Comparison of ENCODE assay signal across 21 cellular contexts in the genomic region with DNA sequence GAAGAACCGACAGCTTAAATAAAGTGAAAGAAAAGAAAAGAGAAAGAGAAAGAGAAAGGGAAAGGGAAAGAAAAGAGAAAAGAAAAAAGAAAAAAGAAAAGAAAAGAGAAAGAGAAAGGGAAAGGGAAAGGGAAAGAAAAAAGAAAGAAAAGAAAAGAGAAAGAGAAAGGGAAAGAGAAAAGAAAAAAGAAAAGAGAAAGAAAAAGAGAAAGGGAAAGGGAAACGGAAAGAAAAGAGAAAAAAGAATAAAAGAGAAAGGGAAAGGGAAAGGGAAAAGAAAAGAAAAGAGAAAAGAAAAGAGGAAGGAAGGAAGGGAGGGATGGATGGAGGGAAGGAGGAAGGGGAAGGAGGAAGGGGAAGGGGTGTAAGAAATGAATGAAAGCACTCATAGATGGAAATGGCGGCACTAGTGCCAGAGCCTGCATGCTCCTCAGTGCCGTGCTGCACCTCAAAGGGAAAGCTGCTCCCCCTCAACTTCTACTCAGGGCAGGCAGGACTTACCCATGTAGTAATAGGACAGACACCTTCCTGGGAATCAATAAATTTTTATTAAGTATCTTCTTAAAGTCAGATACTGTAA.
A peak's percentile ranks its signal among the peaks of the same experiment; 100 is the strongest.
DNase-seq lines count a peak whose midpoint lies in the region; ATAC-seq and TF ChIP-seq lines count a peak whose summit lies in the region.
"Had no signal": no experiment of that assay in that cellular context is flagged by ENCODE, and none has a peak within 500 bp of the region (broad histone marks: within the 10 kb centered on the region; RNA-seq: fewer than 3 reads in every experiment).

No MANE protein-coding gene starts in this region.

- CTCF ChIA-PET in MCF 10A (lab: Yijun Ruan, JAX) (interaction anchor here (0.6 to 0.7 kb wide), 2 partner anchors 8 to 25 kb away, joined by 3 read pairs; no protein-coding TSS in a partner anchor), T-cell (lab: Charles Lee) (interaction anchor here in 1 of 2 donors (0.5 to 0.7 kb wide), 2 partner anchors 67 to 121 kb away, joined by 4 to 5 read pairs; no protein-coding TSS in a partner anchor)

- no peak for TF ChIP-seq CTCF in MCF 10A (IDR thresholded peaks at IDR 0.05; ENCODE audit: unreplicated experiment)
- no peak for TF ChIP-seq CTCF in breast epithelium (IDR thresholded peaks at IDR 0.05)
- TF ChIP-seq CTCF in Peyer's patch (IDR thresholded peaks at IDR 0.05), result no peak

- intact Hi-C loops in MCF 10A (cut with micrococcal nuclease), result no loop called here
- intact Hi-C loops in breast epithelium (cut with DNase I; ENCODE audit: low total_unique reads), result no loop called here

- H3K9me3 ChIP-seq in breast epithelium, result no peaks in the 10 kb centered on the region
- no peaks in the 10 kb centered on the region for H3K9me3 ChIP-seq in Peyer's patch
- H3K9me3 ChIP-seq: HAP-1, neutrophil, sigmoid colon, testis had no signal

- H3K27ac Mint-ChIP-seq in MCF 10A (ENCODE audit: low read depth, unreplicated experiment), result peak overlapping the region; percentile 30
- H3K27ac Mint-ChIP-seq in T-cell, result peak overlapping the region; percentile 80 to 88
- peak overlapping the region; percentile 100 for H3K27ac Mint-ChIP-seq in central memory CD8-positive, alpha-beta T cell (ENCODE audit: low read depth)
- H3K27ac Mint-ChIP-seq in stimulated activated naive CD8-positive, alpha-beta T cell treated with anti-CD3 and anti-CD28 coated beads, Interleukin-15, amount 100 ng/mL, for 72 hours, result peak overlapping the region; percentile 42 to 81

- H3K4me1 ChIP-seq in breast epithelium (peaks cover 0 to 5% of the 10 kb centered on the region in 2 donors), Peyer's patch (peaks cover 0 to 4% (median 0%) of the 10 kb centered on the region in 4 donors)

- H3K4me1 Mint-ChIP-seq in MCF 10A (ENCODE audit: insufficient read depth, unreplicated experiment) (peaks cover 8% of the 10 kb centered on the region), T-cell (peaks cover 21 to 40% (median 24%) of the 10 kb centered on the region in 3 donors)
- peaks cover 30% of the 10 kb centered on the region for H3K4me1 Mint-ChIP-seq in central memory CD8-positive, alpha-beta T cell
- peaks cover 24% of the 10 kb centered on the region for H3K4me1 Mint-ChIP-seq in stimulated activated naive CD8-positive, alpha-beta T cell treated with anti-CD3 and anti-CD28 coated beads, Interleukin-15, amount 100 ng/mL, for 72 hours

- H3K27ac ChIP-seq in breast epithelium (no peak overlapping the region), Peyer's patch (no peak overlapping the region)
- H3K27ac ChIP-seq: neutrophil, testis had no signal

- POLR2A ChIA-PET in MCF 10A (lab: Yijun Ruan, JAX), result no interaction called here
- POLR2A ChIA-PET in T-cell (lab: Charles Lee), result no interaction called here

- no TSS peak for BruUV-seq in MCF 10A (replicated peaks; lab: Mats Ljungman, UMichigan)

- H3K4me3 ChIP-seq in breast epithelium, result no peak overlapping the region
- H3K4me3 ChIP-seq in Peyer's patch, result no peak overlapping the region
- H3K4me3 ChIP-seq: HAP-1, sigmoid colon, testis had no signal

- TF ChIP-seq POLR2A in breast epithelium (IDR thresholded peaks at IDR 0.05), result no peak
- TF ChIP-seq POLR2A in Peyer's patch (IDR thresholded peaks at IDR 0.05), result no peak

- H3K27me3 Mint-ChIP-seq in MCF 10A (ENCODE audit: insufficient read depth, unreplicated experiment) (no peaks in the 10 kb centered on the region), T-cell (peaks cover 0 to under 1% of the 10 kb centered on the region in 2 donors)
- no peaks in the 10 kb centered on the region for H3K27me3 Mint-ChIP-seq in central memory CD8-positive, alpha-beta T cell
- no peaks in the 10 kb centered on the region for H3K27me3 Mint-ChIP-seq in stimulated activated naive CD8-positive, alpha-beta T cell treated with anti-CD3 and anti-CD28 coated beads, Interleukin-15, amount 100 ng/mL, for 72 hours

- H3K36me3 ChIP-seq in breast epithelium (no peaks in the 10 kb centered on the region), Peyer's patch (peaks cover 0 to 26% (median 0%) of the 10 kb centered on the region in 3 donors)
- H3K36me3 ChIP-seq: HAP-1 had no signal

- H3K4me3 Mint-ChIP-seq in MCF 10A (ENCODE audit: unreplicated experiment), result no peak overlapping the region
- peak overlapping the region in 1 of 3 donors; percentile 27 for H3K4me3 Mint-ChIP-seq in T-cell
- peak overlapping the region; percentile 71 for H3K4me3 Mint-ChIP-seq in central memory CD8-positive, alpha-beta T cell
- H3K4me3 Mint-ChIP-seq in stimulated activated naive CD8-positive, alpha-beta T cell treated with anti-CD3 and anti-CD28 coated beads, Interleukin-15, amount 100 ng/mL, for 72 hours, result peak overlapping the region in 1 of 2 donors; percentile 0

- DNase-seq in MCF 10A (ENCODE audit: unreplicated experiment), result no peak
- no peak for DNase-seq in breast epithelium (ENCODE audit: low spot score in 2 of 2)
- DNase-seq in T-cell, result no peak
- no peak for DNase-seq in central memory CD8-positive, alpha-beta T cell (ENCODE audit: low spot score in 2 of 2)
- DNase-seq in stimulated activated naive CD8-positive, alpha-beta T cell treated with anti-CD3 and anti-CD28 coated beads, Interleukin-15, amount 100 ng/mL, for 72 hours, result no peak
- DNase-seq in retina, result no peak
- no peak for DNase-seq in Peyer's patch
- DNase-seq: activated CD4-positive, alpha-beta T cell treated with anti-CD3 and anti-CD28 coated beads for 4 hours; activated gamma-delta T cell; AML-193; brain microvascular endothelial cell; kidney; NCI-H146; NCI-H226; SHP77 treated with DMSO at 0.1 percent for 48 hours; stimulated activated CD4-positive, alpha-beta T cell treated with anti-CD3 and anti-CD28 coated beads, Interleukin-2, amount 100 ng/mL, for 48 hours; testis had no signal

- peaks cover 10% of the 10 kb centered on the region for H3K9me3 Mint-ChIP-seq in MCF 10A (ENCODE audit: unreplicated experiment)
- peaks cover 4 to 5% (median 4%) of the 10 kb centered on the region in 3 donors for H3K9me3 Mint-ChIP-seq in T-cell
- peaks cover 4% of the 10 kb centered on the region for H3K9me3 Mint-ChIP-seq in central memory CD8-positive, alpha-beta T cell
- H3K9me3 Mint-ChIP-seq in stimulated activated naive CD8-positive, alpha-beta T cell treated with anti-CD3 and anti-CD28 coated beads, Interleukin-15, amount 100 ng/mL, for 72 hours, result peaks cover 2 to 4% of the 10 kb centered on the region in 2 donors

- H3K36me3 Mint-ChIP-seq in MCF 10A (ENCODE audit: insufficient read depth, unreplicated experiment) (peaks cover 20% of the 10 kb centered on the region), T-cell (peaks cover 22% of the 10 kb centered on the region)
- peaks cover 25% of the 10 kb centered on the region for H3K36me3 Mint-ChIP-seq in central memory CD8-positive, alpha-beta T cell (ENCODE audit: insufficient read depth)

- H3K27me3 ChIP-seq in breast epithelium (no peaks in the 10 kb centered on the region), Peyer's patch (no peaks in the 10 kb centered on the region)
- H3K27me3 ChIP-seq: brain microvascular endothelial cell, neutrophil, sigmoid colon, testis had no signal

- ATAC-seq in T-cell (replicated peaks in 1 of 4), result no peak
- no peak for ATAC-seq in central memory CD8-positive, alpha-beta T cell (replicated peaks; ENCODE audit: extremely low read depth, poor library complexity, severe bottlenecking)
- no peak for ATAC-seq in stimulated activated naive CD8-positive, alpha-beta T cell treated with anti-CD3 and anti-CD28 coated beads, Interleukin-15, amount 100 ng/mL, for 72 hours
- no peak for ATAC-seq in activated CD4-positive, CD25-positive, alpha-beta regulatory T cell treated with anti-CD3 and anti-CD28 coated beads, Interleukin-2, amount 50 U/mL, for 24 hours

Comparison
In these comparisons a context has a peak if more than half of its experiments do, and no peak if none do; other contexts are left out.
1. H3K27ac Mint-ChIP-seq: peak in every context shown above with its lines; median percentile 100 in central memory CD8-positive, alpha-beta T cell; 84 in T-cell; 62 in stimulated activated naive CD8-positive, alpha-beta T cell treated with anti-CD3 and anti-CD28 coated beads, Interleukin-15, amount 100 ng/mL, for 72 hours; 30 in MCF 10A.